1 cellular context compared by ENCODE assay signal in the genomic region with DNA sequence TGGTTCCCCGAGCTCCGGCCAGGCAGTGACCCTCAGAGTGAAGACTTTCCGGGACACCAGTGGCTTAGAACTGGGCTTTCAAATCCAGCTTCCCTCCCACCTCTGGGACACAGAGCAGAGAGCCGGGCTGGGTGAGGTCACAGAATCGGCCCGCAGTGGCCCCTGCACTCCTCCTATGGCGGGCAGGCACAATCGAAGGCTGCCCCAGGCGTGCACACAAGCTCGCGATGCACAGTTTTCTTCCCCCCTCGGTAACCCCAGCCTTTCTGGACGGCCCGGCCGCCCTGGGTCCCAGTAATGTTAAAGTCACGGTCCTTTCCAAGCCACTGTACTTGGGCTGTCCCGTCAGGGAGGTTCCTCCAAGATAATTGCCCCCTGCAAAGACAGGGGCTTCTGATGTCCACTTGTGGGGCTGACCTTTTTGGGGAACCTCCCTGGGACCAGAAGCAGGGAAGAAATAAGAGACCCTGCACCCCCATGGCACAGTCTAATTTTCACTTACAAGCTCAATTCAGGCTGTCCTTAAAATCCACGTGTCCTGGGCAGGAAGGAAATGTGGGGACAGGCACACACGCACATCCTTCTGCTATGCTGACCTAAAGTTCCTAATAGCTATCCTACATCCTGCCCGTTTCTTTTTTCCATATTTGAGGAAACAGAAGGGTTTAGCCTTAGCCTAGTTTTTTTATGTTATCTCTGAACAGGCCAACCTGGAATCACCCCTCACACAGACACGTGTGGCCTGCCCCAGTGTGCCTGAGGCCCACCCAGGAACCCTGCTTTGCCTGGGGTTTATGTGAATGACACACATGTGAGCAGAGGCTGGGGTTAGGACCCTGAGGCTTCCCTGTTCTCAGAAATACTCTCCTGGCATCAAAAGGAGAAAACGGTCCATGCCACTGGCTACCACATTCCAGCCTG.
TF ChIP-seq lines count a peak whose summit lies in the region.

No MANE protein-coding gene starts in this region.

TF ChIP-seq in endothelial cell of umbilical vein, 7 proteins besides CTCF, POLR2A, EP300 and RAD21:
- no peak for TF ChIP-seq GATA2 (IDR thresholded peaks at IDR 0.05; ENCODE audit: insufficient read depth, insufficient read length, low read depth, low read length)
- TF ChIP-seq, protein P1, sequence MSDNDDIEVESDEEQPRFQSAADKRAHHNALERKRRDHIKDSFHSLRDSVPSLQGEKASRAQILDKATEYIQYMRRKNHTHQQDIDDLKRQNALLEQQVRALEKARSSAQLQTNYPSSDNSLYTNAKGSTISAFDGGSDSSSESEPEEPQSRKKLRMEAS (IDR thresholded peaks at IDR 0.05; ENCODE audit: insufficient read depth, insufficient read length), result peak; percentile 8
